8 cellular contexts compared by ENCODE assay signal in the genomic region with DNA sequence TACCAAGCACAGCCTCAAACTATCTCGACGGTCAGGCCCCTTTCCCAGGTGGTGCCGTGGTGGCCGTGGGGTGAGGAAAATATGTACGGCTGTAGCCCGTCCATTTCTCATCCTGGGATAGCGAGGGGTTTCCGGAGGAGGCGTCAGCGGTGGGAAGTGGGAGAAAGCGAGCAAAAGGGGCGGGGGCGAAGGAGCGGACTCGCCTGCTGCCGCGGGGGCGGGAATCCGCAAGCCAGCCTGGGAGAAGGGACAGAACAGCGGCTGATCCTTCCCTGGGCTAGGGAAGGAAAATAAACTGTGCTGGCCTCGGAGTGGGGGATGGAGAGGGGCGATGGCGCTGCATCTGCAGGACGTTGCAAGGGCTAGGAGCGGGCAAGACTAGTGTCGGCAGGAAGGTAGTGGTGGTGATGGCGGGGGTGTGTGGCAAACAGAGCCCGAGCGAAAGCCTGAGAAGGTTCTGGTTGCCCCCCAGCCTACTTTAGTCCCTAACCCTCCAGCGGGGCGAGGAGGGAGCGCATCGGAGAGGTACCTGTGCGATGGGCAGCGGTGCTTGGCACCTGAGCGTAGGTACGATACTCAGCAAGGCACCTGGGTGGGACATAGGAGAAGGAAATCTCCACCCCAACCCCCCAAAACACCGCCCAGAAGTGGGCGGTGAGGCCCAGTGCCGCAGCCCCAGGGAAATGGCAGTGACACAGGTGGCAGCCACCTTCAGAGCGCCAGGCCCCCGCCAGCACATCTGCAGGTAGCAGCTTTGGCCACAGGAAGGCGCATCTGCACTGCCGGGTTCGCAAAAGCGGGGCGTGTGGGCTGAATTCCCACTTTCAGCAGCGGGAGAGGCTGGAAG. TPM values are rescaled to one million over a fixed set of nuclear protein-coding genes. Genes with fewer than 3 reads are reported as not detected.
DNase-seq lines count a peak whose midpoint lies in the region; ATAC-seq and TF ChIP-seq lines count a peak whose summit lies in the region.

No MANE protein-coding gene starts in this region.

- CTCF ChIA-PET in Panc1 (lab: Charles Lee) (no interaction called here), Caco-2 (lab: Charles Lee) (no interaction called here)

- POLR2A ChIA-PET in Panc1 (lab: Charles Lee) (no interaction called here), Caco-2 (lab: Charles Lee) (no interaction called here)

- intact Hi-C loops in Panc1 (cut with micrococcal nuclease; ENCODE audit: unreplicated experiment) (no loop called here), Caco-2 (cut with micrococcal nuclease; ENCODE audit: unreplicated experiment) (no loop called here), ovary (cut with DNase I) (loop anchor here in 1 of 4 donors (10.0 kb wide), 1 partner anchor 505 kb away; no protein-coding TSS in a partner anchor)

- H3K4me1 ChIP-seq in Panc1 (ENCODE audit: control insufficient read depth, insufficient read depth, low read length) (no peaks in the 10 kb centered on the region; the same call in 1 of the 2 replicates), ectodermal cell (ENCODE audit: control insufficient read depth, insufficient read depth, low read length) (no peaks in the 10 kb centered on the region), Caco-2 (peaks cover 15% of the 10 kb centered on the region), ovary (ENCODE audit: insufficient read depth) (no peaks in the 10 kb centered on the region)

- H3K9me3 Mint-ChIP-seq in nephron (no peaks in the 10 kb centered on the region), Caco-2 (ENCODE audit: unreplicated experiment) (no peaks in the 10 kb centered on the region)

- in situ Hi-C loops in Panc1 (cut with HindIII; ENCODE audit: low pct_unique_long_range_greater_than_20kb, low sequenced_read_pairs) = no loop called here

- no peak for TF ChIP-seq EP300 in ovary (IDR thresholded peaks at IDR 0.05)

- peak overlapping the region in 1 of 3 experiments; percentile 54 for H3K27ac Mint-ChIP-seq in nephron
- no peak overlapping the region for H3K27ac Mint-ChIP-seq in Caco-2 (ENCODE audit: unreplicated experiment)

- no peak for TF ChIP-seq POLR2A in ovary (IDR thresholded peaks at IDR 0.05)

- no peak overlapping the region for H3K27ac ChIP-seq in Panc1 (ENCODE audit: low read length)
- no peak overlapping the region for H3K27ac ChIP-seq in ectodermal cell (ENCODE audit: insufficient read depth, low read depth, low read length, poor library complexity, severe bottlenecking)
- H3K27ac ChIP-seq in ovary = no peak overlapping the region

- peak; percentile 82 for TF ChIP-seq CTCF in Panc1 (IDR thresholded peaks at IDR 0.05)
- TF ChIP-seq CTCF in nephron (IDR thresholded peaks at IDR 0.05; ENCODE audit: unreplicated experiment in 3 of 3) = peak; percentile 41 to 56 (median 42)
- TF ChIP-seq CTCF in Caco-2 (IDR thresholded peaks at IDR 0.05; ENCODE audit: insufficient read depth in 1 of 2, low read depth in 1 of 2, low read length in 1 of 2, severe bottlenecking in 1 of 2, unreplicated experiment in 1 of 2) = no peak
- no peak for TF ChIP-seq CTCF in ovary (IDR thresholded peaks at IDR 0.05)

- peaks cover 65% of the 10 kb centered on the region for H3K27me3 Mint-ChIP-seq in nephron (ENCODE audit: low read depth)
- no peaks in the 10 kb centered on the region for H3K27me3 Mint-ChIP-seq in Caco-2 (ENCODE audit: insufficient read depth, unreplicated experiment)

- no peaks in the 10 kb centered on the region for H3K36me3 Mint-ChIP-seq in nephron (ENCODE audit: low read depth)
- no peaks in the 10 kb centered on the region for H3K36me3 Mint-ChIP-seq in Caco-2 (ENCODE audit: insufficient read depth, unreplicated experiment)

- H3K27me3 ChIP-seq in Panc1 (ENCODE audit: control insufficient read depth, insufficient read depth, low read length) = peaks cover 46% of the 10 kb centered on the region
- peaks cover 19% of the 10 kb centered on the region for H3K27me3 ChIP-seq in ectodermal cell (ENCODE audit: control insufficient read depth, insufficient read depth, low read length, poor library complexity, severe bottlenecking)
- no peaks in the 10 kb centered on the region for H3K27me3 ChIP-seq in Caco-2 (replicated peaks; ENCODE audit: control insufficient read depth, insufficient read depth, low read length)
- H3K27me3 ChIP-seq in ovary = no peaks in the 10 kb centered on the region

- peaks cover 33% of the 10 kb centered on the region for H3K4me1 Mint-ChIP-seq in nephron
- no peaks in the 10 kb centered on the region for H3K4me1 Mint-ChIP-seq in Caco-2 (ENCODE audit: low read depth, unreplicated experiment)

- no peaks in the 10 kb centered on the region for H3K9me3 ChIP-seq in Panc1 (ENCODE audit: control insufficient read depth, insufficient read depth, low read depth, low read length)
- no peaks in the 10 kb centered on the region for H3K9me3 ChIP-seq in ectodermal cell (ENCODE audit: control insufficient read depth, low read length)
- H3K9me3 ChIP-seq in Caco-2 = no peaks in the 10 kb centered on the region
- H3K9me3 ChIP-seq in ovary = no peaks in the 10 kb centered on the region

- H3K36me3 ChIP-seq in Panc1 (ENCODE audit: control insufficient read depth, insufficient read depth, low read length) (no peaks in the 10 kb centered on the region), ectodermal cell (ENCODE audit: control insufficient read depth, insufficient read depth, low read length) (no peaks in the 10 kb centered on the region), Caco-2 (ENCODE audit: control insufficient read depth, insufficient read depth, low read length) (no peaks in the 10 kb centered on the region), ovary (no peaks in the 10 kb centered on the region)

- no TSS peak for BruUV-seq in Panc1 (replicated peaks; lab: Mats Ljungman, UMichigan)
- BruUV-seq in Caco-2 (replicated peaks; lab: Mats Ljungman, UMichigan) = no TSS peak

- H3K4me3 ChIP-seq in Panc1 (ENCODE audit: low read depth in 2 of 2, low read length in 2 of 2) (peak overlapping the region in 1 of 2 experiments; percentile 14; a peak in 2 of 4 replicates), ectodermal cell (ENCODE audit: insufficient read depth, low read depth, low read length) (peak overlapping the region; percentile 47), Caco-2 (ENCODE audit: low read depth, low read length) (no peak overlapping the region), ovary (no peak overlapping the region)

- DNase-seq in COR-L47 (lab: John Stamatoyannopoulos, UW) (peak; percentile 63), Panc1 (ENCODE audit: low read depth, low spot score) (no peak), Caco-2 (no peak), ovary (no peak)

- WGBS in ectodermal cell, 2 experiments = 2% methylated on average over 48 of the region's 48 CpGs
- 2 to 4% (median 4%) methylated on average over 48 of the region's 48 CpGs for WGBS in ovary, 3 donors

- peak overlapping the region; percentile 75 to 93 (median 86) for H3K4me3 Mint-ChIP-seq in nephron
- H3K4me3 Mint-ChIP-seq in Caco-2 (ENCODE audit: unreplicated experiment) = no peak overlapping the region

- ATAC-seq in HG02885 (IDR thresholded peaks at IDR 0.05; ENCODE audit: poor library complexity, unreplicated experiment) (peak; percentile 72), Panc1 (peak; percentile 78), GM18858 (IDR thresholded peaks at IDR 0.05; ENCODE audit: unreplicated experiment) (no peak)

RNA-seq across cellular contexts. Expression of gene STEAP1B, which starts 49.9 kb away (rescaled TPM):
- total RNA-seq in Panc1 (2021; ENCODE audit: unreplicated experiment) (3.3 TPM), Caco-2 (2022) (1.7 TPM in 2 replicates), ovary (under 1 TPM in 6 of 7 donors, not detected in 1; 0.25 to 0.55 (median 0.29) TPM)
- polyA plus RNA-seq in Panc1 (2012; ENCODE audit: insufficient read length) = 1.6 TPM
- 0.61 TPM for polyA plus RNA-seq in ectodermal cell (2013, experiment 1 of 4)
- 0.84 TPM for polyA plus RNA-seq in ectodermal cell (2013, experiment 2 of 4)
- polyA plus RNA-seq in ectodermal cell (2013, experiment 3 of 4) = 0.59 TPM
- polyA plus RNA-seq in ectodermal cell (2013, experiment 4 of 4) = 0.36 TPM
- under 1 TPM; 0.44 to 0.78 TPM for polyA plus RNA-seq in ovary

Comparison
In these comparisons a context has a peak if more than half of its experiments do, and no peak if none do; other contexts are left out.
1. CTCF ChIP-seq: peak in Panc1 (single experiment) and nephron (3 of 3); none in Caco-2 (0 of 2) and ovary (0 of 3).